Comparison of ENCODE assay signal across 1 cellular context in the genomic region with DNA sequence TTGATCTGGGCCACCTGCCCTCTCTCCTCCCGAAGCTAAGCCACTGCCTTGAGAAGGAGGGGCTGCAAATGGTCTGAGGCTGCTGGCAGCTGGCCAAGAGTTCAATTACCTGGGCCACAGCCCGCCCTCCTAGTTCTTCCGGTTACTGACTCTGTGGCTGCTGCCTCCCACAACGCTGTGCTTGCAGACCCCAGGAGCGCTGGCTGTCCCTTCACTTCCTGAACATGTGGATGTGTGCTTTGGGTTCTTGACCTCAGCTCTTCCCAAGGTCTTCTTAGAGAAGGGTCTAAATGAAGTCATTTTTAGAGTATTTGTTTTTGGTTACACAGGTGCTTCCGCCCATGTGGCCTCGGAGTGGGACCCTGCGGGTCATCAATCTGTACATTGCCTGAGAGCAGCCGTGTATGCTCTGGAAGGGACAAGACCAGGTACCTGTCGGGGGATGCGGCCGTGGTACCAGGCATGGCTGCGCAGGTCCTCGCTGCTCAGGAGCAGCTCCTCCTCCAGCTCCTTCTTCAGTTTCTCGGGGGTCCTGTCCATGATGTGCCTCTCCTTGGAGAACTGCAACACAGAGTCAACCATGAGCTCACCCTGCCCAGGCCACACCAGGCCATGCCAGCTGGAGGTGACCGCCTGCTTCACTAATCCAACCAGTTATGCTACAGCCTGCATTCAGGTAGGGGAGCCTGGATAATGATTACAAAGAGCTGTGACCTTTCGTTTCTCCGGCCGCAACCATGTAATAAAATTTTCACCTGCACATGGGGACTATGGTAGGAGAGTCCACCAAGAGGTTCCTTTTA.
TF ChIP-seq lines count a peak whose summit lies in the region.

No MANE protein-coding gene starts in this region.

TF ChIP-seq in HepG2, 621 proteins besides CTCF, POLR2A, EP300 and RAD21 (continued from another document and continues in another):
- TF ChIP-seq, protein P1, sequence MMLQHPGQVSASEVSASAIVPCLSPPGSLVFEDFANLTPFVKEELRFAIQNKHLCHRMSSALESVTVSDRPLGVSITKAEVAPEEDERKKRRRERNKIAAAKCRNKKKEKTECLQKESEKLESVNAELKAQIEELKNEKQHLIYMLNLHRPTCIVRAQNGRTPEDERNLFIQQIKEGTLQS (CRISPR knock-in tag; IDR thresholded peaks at IDR 0.05) = peak; percentile 9; the same call in 1 of the 2 replicates
- TF ChIP-seq HNRNPK (IDR thresholded peaks at IDR 0.05; ENCODE audit: low read depth, low read length, poor library complexity, severe bottlenecking) (no peak), SMC3 (IDR thresholded peaks at IDR 0.05; ENCODE audit: low read length) (peak; percentile 8; the same call in 1 of the 2 replicates), TCF7L2 (IDR thresholded peaks at IDR 0.05; ENCODE audit: low read depth, low read length) (no peak), KDM3A (CRISPR knock-in tag; IDR thresholded peaks at IDR 0.05; ENCODE audit: low read depth) (no peak; the same call in 1 of the 2 replicates), KDM4B (CRISPR knock-in tag; IDR thresholded peaks at IDR 0.05) (no peak; the same call in 1 of the 2 replicates), ZSCAN30 (CRISPR knock-in tag; IDR thresholded peaks at IDR 0.05) (no peak), ZNF33A (CRISPR knock-in tag; IDR thresholded peaks at IDR 0.05; ENCODE audit: borderline replicate concordance) (no peak), ZNF296 (CRISPR knock-in tag; conservative IDR thresholded peaks at IDR 0.05) (0 out of 2 replicates have a peak, but pooled peaks have one; percentile 18), CREB1 (IDR thresholded peaks at IDR 0.05) (no peak), CREB1 (CRISPR knock-in tag; IDR thresholded peaks at IDR 0.05) (no peak; the same call in 1 of the 2 replicates), SP5 (CRISPR knock-in tag; IDR thresholded peaks at IDR 0.05; ENCODE audit: borderline replicate concordance, low read depth) (peak; percentile 80), SKI (IDR thresholded peaks at IDR 0.05; ENCODE audit: partially characterized antibody) (no peak), TARDBP (CRISPR knock-in tag; IDR thresholded peaks at IDR 0.05) (peak; percentile 78), ZNF205 (CRISPR knock-in tag; IDR thresholded peaks at IDR 0.05) (peak; percentile 41; the same call in 1 of the 2 replicates), RNF2 (conservative IDR thresholded peaks at IDR 0.05; ENCODE audit: low read depth) (0 out of 2 replicates have a peak, but pooled peaks have one; percentile 23), ZNF501 (CRISPR knock-in tag; IDR thresholded peaks at IDR 0.05) (peak; percentile 84; the same call in 1 of the 2 replicates), NCOA2 (CRISPR knock-in tag; IDR thresholded peaks at IDR 0.05) (peak; percentile 83; the same call in 1 of the 2 replicates), ZBTB7B (CRISPR knock-in tag; IDR thresholded peaks at IDR 0.05) (peak; percentile 90), CHD2 (IDR thresholded peaks at IDR 0.05; ENCODE audit: low read depth, low read length) (no peak), ZKSCAN1 (IDR thresholded peaks at IDR 0.05; ENCODE audit: low read length) (no peak), ZNF432 (CRISPR knock-in tag; IDR thresholded peaks at IDR 0.05; ENCODE audit: borderline replicate concordance) (no peak), ZSCAN20 (CRISPR knock-in tag; IDR thresholded peaks at IDR 0.05; ENCODE audit: borderline replicate concordance) (no peak), ARID2 (CRISPR knock-in tag; IDR thresholded peaks at IDR 0.05; ENCODE audit: borderline replicate concordance) (peak; percentile 4; the same call in 1 of the 2 replicates), ZNF773 (CRISPR knock-in tag; IDR thresholded peaks at IDR 0.05; ENCODE audit: borderline replicate concordance) (no peak), KDM5A (IDR thresholded peaks at IDR 0.05; ENCODE audit: borderline replicate concordance, low read length) (no peak; the same call in 1 of the 2 replicates), REPIN1 (CRISPR knock-in tag; IDR thresholded peaks at IDR 0.05; ENCODE audit: borderline replicate concordance, low read depth) (peak; percentile 47; the same call in 1 of the 2 replicates), ZNF225 (CRISPR knock-in tag; IDR thresholded peaks at IDR 0.05) (peak; percentile 86; the same call in 1 of the 2 replicates), MTF2 (CRISPR knock-in tag; IDR thresholded peaks at IDR 0.05; ENCODE audit: borderline replicate concordance) (no peak), ZSCAN22 (CRISPR knock-in tag; IDR thresholded peaks at IDR 0.05) (no peak), HOXA5 (CRISPR knock-in tag; IDR thresholded peaks at IDR 0.05) (no peak), ZNF562 (CRISPR knock-in tag; IDR thresholded peaks at IDR 0.05; ENCODE audit: borderline replicate concordance) (no peak), ZSCAN29 (CRISPR knock-in tag; conservative IDR thresholded peaks at IDR 0.05) (peak; percentile 85), ZFP62 (CRISPR knock-in tag; IDR thresholded peaks at IDR 0.05) (no peak), CBX2 (IDR thresholded peaks at IDR 0.05; ENCODE audit: low read depth, low read length) (no peak), CBX2 (CRISPR knock-in tag; IDR thresholded peaks at IDR 0.05; ENCODE audit: low read depth) (no peak), ZNF724P (CRISPR knock-in tag; IDR thresholded peaks at IDR 0.05; ENCODE audit: borderline replicate concordance) (no peak), ZNF143 (CRISPR knock-in tag; IDR thresholded peaks at IDR 0.05) (no peak), KAT2B (IDR thresholded peaks at IDR 0.05; ENCODE audit: borderline replicate concordance, low read depth, low read length) (no peak), PLRG1 (conservative IDR thresholded peaks at IDR 0.05) (no peak), TOPORS (CRISPR knock-in tag; IDR thresholded peaks at IDR 0.05) (peak; percentile 51; the same call in 1 of the 2 replicates), ZNF180 (CRISPR knock-in tag; IDR thresholded peaks at IDR 0.05; ENCODE audit: borderline replicate concordance, low read depth) (no peak), ZNF260 (CRISPR knock-in tag; IDR thresholded peaks at IDR 0.05; ENCODE audit: borderline replicate concordance, low read depth) (no peak), ZBTB8A (CRISPR knock-in tag; IDR thresholded peaks at IDR 0.05; ENCODE audit: borderline replicate concordance, low read depth) (no peak), RBM39 (IDR thresholded peaks at IDR 0.05; ENCODE audit: low read depth, low read length, poor library complexity, severe bottlenecking) (no peak), ZNF737 (CRISPR knock-in tag; IDR thresholded peaks at IDR 0.05; ENCODE audit: borderline replicate concordance) (no peak), BRD4 (CRISPR knock-in tag; IDR thresholded peaks at IDR 0.05) (no peak; the same call in 1 of the 2 replicates), IKZF1 (IDR thresholded peaks at IDR 0.05) (no peak), PRPF4 (IDR thresholded peaks at IDR 0.05; ENCODE audit: low read depth, low read length, poor library complexity, severe bottlenecking) (no peak), AGO1 (IDR thresholded peaks at IDR 0.05; ENCODE audit: low read depth, low read length, poor library complexity, severe bottlenecking) (no peak), ZNF329 (CRISPR knock-in tag; IDR thresholded peaks at IDR 0.05; ENCODE audit: low read depth) (no peak), ZNF337 (CRISPR knock-in tag; IDR thresholded peaks at IDR 0.05; ENCODE audit: borderline replicate concordance, low read depth) (no peak), CC2D1A (CRISPR knock-in tag; IDR thresholded peaks at IDR 0.05) (no peak), FLYWCH1 (CRISPR knock-in tag; IDR thresholded peaks at IDR 0.05) (no peak), ZNF264 (CRISPR knock-in tag; IDR thresholded peaks at IDR 0.05) (no peak), EEA1 (CRISPR knock-in tag; IDR thresholded peaks at IDR 0.05; ENCODE audit: borderline replicate concordance) (0 out of 2 replicates have a peak, but pooled peaks have one; percentile 31), NR1H2 (CRISPR knock-in tag; IDR thresholded peaks at IDR 0.05; ENCODE audit: borderline replicate concordance, low read depth) (peak; percentile 83; the same call in 1 of the 2 replicates), ZNF792 (CRISPR knock-in tag; IDR thresholded peaks at IDR 0.05) (peak; percentile 37; the same call in 1 of the 2 replicates), ZNF572 (CRISPR knock-in tag; IDR thresholded peaks at IDR 0.05) (no peak)
- TF ChIP-seq, protein P2, sequence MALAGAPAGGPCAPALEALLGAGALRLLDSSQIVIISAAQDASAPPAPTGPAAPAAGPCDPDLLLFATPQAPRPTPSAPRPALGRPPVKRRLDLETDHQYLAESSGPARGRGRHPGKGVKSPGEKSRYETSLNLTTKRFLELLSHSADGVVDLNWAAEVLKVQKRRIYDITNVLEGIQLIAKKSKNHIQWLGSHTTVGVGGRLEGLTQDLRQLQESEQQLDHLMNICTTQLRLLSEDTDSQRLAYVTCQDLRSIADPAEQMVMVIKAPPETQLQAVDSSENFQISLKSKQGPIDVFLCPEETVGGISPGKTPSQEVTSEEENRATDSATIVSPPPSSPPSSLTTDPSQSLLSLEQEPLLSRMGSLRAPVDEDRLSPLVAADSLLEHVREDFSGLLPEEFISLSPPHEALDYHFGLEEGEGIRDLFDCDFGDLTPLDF (CRISPR knock-in tag; IDR thresholded peaks at IDR 0.05) = 0 out of 2 replicates have a peak, but pooled peaks have one; percentile 12
- TF ChIP-seq, protein P3, sequence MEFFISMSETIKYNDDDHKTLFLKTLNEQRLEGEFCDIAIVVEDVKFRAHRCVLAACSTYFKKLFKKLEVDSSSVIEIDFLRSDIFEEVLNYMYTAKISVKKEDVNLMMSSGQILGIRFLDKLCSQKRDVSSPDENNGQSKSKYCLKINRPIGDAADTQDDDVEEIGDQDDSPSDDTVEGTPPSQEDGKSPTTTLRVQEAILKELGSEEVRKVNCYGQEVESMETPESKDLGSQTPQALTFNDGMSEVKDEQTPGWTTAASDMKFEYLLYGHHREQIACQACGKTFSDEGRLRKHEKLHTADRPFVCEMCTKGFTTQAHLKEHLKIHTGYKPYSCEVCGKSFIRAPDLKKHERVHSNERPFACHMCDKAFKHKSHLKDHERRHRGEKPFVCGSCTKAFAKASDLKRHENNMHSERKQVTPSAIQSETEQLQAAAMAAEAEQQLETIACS (CRISPR knock-in tag; IDR thresholded peaks at IDR 0.05) = no peak
- TF ChIP-seq, protein P4, sequence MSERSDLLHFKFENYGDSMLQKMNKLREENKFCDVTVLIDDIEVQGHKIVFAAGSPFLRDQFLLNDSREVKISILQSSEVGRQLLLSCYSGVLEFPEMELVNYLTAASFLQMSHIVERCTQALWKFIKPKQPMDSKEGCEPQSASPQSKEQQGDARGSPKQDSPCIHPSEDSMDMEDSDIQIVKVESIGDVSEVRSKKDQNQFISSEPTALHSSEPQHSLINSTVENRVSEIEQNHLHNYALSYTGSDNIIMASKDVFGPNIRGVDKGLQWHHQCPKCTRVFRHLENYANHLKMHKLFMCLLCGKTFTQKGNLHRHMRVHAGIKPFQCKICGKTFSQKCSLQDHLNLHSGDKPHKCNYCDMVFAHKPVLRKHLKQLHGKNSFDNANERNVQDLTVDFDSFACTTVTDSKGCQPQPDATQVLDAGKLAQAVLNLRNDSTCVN (CRISPR knock-in tag; IDR thresholded peaks at IDR 0.05; ENCODE audit: borderline replicate concordance) = no peak
- TF ChIP-seq, protein P5, sequence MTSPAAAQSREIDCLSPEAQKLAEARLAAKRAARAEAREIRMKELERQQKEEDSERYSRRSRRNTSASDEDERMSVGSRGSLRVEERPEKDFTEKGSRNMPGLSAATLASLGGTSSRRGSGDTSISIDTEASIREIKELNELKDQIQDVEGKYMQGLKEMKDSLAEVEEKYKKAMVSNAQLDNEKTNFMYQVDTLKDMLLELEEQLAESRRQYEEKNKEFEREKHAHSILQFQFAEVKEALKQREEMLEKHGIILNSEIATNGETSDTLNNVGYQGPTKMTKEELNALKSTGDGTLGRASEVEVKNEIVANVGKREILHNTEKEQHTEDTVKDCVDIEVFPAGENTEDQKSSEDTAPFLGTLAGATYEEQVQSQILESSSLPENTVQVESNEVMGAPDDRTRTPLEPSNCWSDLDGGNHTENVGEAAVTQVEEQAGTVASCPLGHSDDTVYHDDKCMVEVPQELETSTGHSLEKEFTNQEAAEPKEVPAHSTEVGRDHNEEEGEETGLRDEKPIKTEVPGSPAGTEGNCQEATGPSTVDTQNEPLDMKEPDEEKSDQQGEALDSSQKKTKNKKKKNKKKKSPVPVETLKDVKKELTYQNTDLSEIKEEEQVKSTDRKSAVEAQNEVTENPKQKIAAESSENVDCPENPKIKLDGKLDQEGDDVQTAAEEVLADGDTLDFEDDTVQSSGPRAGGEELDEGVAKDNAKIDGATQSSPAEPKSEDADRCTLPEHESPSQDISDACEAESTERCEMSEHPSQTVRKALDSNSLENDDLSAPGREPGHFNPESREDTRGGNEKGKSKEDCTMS (CRISPR knock-in tag; conservative IDR thresholded peaks at IDR 0.05) = 0 out of 2 replicates have a peak, but pooled peaks have one; percentile 59
- TF ChIP-seq, protein P6, sequence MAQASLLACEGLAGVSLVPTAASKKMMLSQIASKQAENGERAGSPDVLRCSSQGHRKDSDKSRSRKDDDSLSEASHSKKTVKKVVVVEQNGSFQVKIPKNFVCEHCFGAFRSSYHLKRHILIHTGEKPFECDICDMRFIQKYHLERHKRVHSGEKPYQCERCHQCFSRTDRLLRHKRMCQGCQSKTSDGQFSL (CRISPR knock-in tag; IDR thresholded peaks at IDR 0.05) = no peak
- TF ChIP-seq, protein P7, sequence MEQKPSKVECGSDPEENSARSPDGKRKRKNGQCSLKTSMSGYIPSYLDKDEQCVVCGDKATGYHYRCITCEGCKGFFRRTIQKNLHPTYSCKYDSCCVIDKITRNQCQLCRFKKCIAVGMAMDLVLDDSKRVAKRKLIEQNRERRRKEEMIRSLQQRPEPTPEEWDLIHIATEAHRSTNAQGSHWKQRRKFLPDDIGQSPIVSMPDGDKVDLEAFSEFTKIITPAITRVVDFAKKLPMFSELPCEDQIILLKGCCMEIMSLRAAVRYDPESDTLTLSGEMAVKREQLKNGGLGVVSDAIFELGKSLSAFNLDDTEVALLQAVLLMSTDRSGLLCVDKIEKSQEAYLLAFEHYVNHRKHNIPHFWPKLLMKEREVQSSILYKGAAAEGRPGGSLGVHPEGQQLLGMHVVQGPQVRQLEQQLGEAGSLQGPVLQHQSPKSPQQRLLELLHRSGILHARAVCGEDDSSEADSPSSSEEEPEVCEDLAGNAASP (CRISPR knock-in tag; IDR thresholded peaks at IDR 0.05; ENCODE audit: borderline replicate concordance) = peak; percentile 72; the same call in 1 of the 2 replicates
- TF ChIP-seq, protein P8, sequence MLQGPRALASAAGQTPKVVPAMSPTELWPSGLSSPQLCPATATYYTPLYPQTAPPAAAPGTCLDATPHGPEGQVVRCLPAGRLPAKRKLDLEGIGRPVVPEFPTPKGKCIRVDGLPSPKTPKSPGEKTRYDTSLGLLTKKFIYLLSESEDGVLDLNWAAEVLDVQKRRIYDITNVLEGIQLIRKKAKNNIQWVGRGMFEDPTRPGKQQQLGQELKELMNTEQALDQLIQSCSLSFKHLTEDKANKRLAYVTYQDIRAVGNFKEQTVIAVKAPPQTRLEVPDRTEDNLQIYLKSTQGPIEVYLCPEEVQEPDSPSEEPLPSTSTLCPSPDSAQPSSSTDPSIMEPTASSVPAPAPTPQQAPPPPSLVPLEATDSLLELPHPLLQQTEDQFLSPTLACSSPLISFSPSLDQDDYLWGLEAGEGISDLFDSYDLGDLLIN (CRISPR knock-in tag; IDR thresholded peaks at IDR 0.05; ENCODE audit: borderline replicate concordance) = no peak
